Comparison of ENCODE assay signal across 1 cellular context in genomic region chr22:20016734-20017621, GRCh38.
TF ChIP-seq lines count a peak whose summit lies in the region.

Gene ARVCF (minus strand): TSS chr22:20016823. CDS start chr22:19990794, 26,029 bp downstream.

TF ChIP-seq in SK-N-SH treated with all-trans-retinoic acid at 6 μM for 48 hours, 23 proteins besides CTCF, POLR2A, EP300 and RAD21 (continued from another document):
- TF ChIP-seq POU6F1 (CRISPR knock-in tag; IDR thresholded peaks at IDR 0.05; ENCODE audit: borderline replicate concordance, low read depth), result no peak
- TF ChIP-seq PPARA (CRISPR knock-in tag; IDR thresholded peaks at IDR 0.05; ENCODE audit: borderline replicate concordance), result no peak
- no peak for TF ChIP-seq ESRRG (CRISPR knock-in tag; IDR thresholded peaks at IDR 0.05)
- TF ChIP-seq ZFP30 (CRISPR knock-in tag; IDR thresholded peaks at IDR 0.05), result no peak
- no peak for TF ChIP-seq SNAI2 (CRISPR knock-in tag; IDR thresholded peaks at IDR 0.05)
